8 cellular contexts compared by ENCODE assay signal in the genomic region with DNA sequence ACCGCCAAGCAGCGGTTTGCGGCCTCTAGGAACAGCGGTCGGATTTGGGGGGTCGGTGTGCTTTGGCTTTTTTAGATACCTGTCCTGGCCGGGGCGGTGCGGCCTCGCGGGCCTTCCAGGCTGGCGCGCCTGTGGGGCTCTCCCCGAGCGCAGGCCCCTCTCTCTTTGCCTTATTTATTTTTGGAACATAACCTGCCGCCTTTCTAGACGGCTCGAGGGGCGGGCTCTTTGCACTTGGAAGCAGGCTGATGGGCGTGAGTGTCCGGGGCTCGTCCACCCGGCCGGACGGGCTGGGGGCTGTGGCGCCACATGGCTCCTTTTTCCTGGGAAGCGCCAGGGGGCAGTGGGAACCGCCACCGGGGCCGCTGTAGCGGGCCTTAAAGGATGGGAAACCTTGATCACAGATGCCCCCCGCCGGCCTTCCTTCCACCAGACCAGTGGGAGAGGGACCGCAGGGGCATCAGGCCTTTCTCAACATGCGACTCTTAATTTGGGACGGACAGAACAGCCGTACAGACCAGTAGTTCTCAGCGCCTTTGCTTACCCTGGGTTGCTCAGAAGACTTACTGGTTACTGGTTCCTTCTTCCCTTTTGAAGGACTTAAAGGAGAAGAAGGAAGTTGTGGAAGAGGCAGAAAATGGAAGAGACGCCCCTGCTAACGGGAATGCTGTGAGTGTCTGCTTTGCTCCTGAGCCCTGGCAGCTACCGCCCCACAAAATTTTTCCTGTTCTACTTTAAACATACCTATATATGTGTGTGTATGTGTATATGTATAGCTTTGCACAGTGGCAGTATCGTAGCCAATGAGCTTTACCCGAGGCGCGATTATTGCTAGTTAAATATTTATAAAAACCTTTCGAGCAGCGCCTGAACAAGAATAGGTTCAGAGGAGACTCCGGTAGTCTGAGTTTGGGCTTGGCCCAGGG. TPM values are rescaled to one million over a fixed set of nuclear protein-coding genes. Genes with fewer than 3 reads are reported as not detected.
DNase-seq lines count a peak whose midpoint lies in the region; ATAC-seq and TF ChIP-seq lines count a peak whose summit lies in the region.

No MANE protein-coding gene starts in this region.

- TF ChIP-seq CTCF in WERI-Rb-1 (IDR thresholded peaks at IDR 0.05; ENCODE audit: low read depth, low read length) (no peak), nephron progenitor cell (IDR thresholded peaks at IDR 0.05) (no peak)

- peaks cover 3% of the 10 kb centered on the region for H3K9me3 Mint-ChIP-seq in nephron progenitor cell

- H3K4me1 ChIP-seq in esophagus (ENCODE audit: control insufficient read depth in 2 of 2, insufficient read depth in 2 of 2, low read length in 1 of 2) = peaks cover 12 to 14% of the 10 kb centered on the region in 2 donors

- peak overlapping the region; percentile 99 for H3K27ac Mint-ChIP-seq in nephron progenitor cell

- H3K36me3 Mint-ChIP-seq in nephron progenitor cell (ENCODE audit: low read depth) = peaks cover 24% of the 10 kb centered on the region

- H3K4me1 Mint-ChIP-seq in nephron progenitor cell = peaks cover 38% of the 10 kb centered on the region

- peak overlapping the region; percentile 98 for H3K4me3 ChIP-seq in WERI-Rb-1 (ENCODE audit: low read depth, low read length)
- H3K4me3 ChIP-seq in esophagus (ENCODE audit: low read depth in 1 of 2, low read length in 2 of 2) = peak overlapping the region; percentile 83 to 88

- H3K27ac ChIP-seq in WERI-Rb-1 (peak overlapping the region; percentile 54), esophagus (ENCODE audit: low read depth in 2 of 2, low read length in 1 of 2) (peak overlapping the region; percentile 91 to 93)

- H3K9me3 ChIP-seq in WERI-Rb-1 (ENCODE audit: severe bottlenecking) (peaks cover 2% of the 10 kb centered on the region), esophagus (ENCODE audit: control insufficient read depth in 2 of 2, insufficient read depth in 1 of 2, low read depth in 1 of 2, low read length in 1 of 2) (no peaks in the 10 kb centered on the region)

- 1 to 2% methylated on average over 48 of the region's 48 CpGs for WGBS in esophagus, 2 donors

- no peaks in the 10 kb centered on the region for H3K27me3 ChIP-seq in WERI-Rb-1 (ENCODE audit: insufficient read depth, low read depth, severe bottlenecking)
- no peaks in the 10 kb centered on the region for H3K27me3 ChIP-seq in esophagus (ENCODE audit: control insufficient read depth in 1 of 2, insufficient read depth in 2 of 2, low read length in 2 of 2)

- H3K4me3 Mint-ChIP-seq in nephron progenitor cell = peak overlapping the region; percentile 87

- H3K27me3 Mint-ChIP-seq in nephron progenitor cell (ENCODE audit: low read depth, poor library complexity) = peaks cover 2% of the 10 kb centered on the region

- ATAC-seq in HG02623 (IDR thresholded peaks at IDR 0.05; ENCODE audit: unreplicated experiment) = no peak

- peaks cover 66% of the 10 kb centered on the region for H3K36me3 ChIP-seq in WERI-Rb-1
- peaks cover 6 to 15% of the 10 kb centered on the region in 2 donors for H3K36me3 ChIP-seq in esophagus (ENCODE audit: control insufficient read depth in 2 of 2, insufficient read depth in 2 of 2, low read length in 1 of 2)

- DNase-seq in stimulated activated CD4-positive, alpha-beta T cell treated with anti-CD3 and anti-CD28 coated beads, Interleukin-4, amount 100 ng/mL, for 1 hour = peak; percentile 23
- no peak for DNase-seq in stimulated activated CD4-positive, alpha-beta T cell treated with anti-CD3 and anti-CD28 coated beads, Interleukin-1b, Interleukin-23, amount 100 ng/mL, for 48 hours
- DNase-seq in WERI-Rb-1 (no peak), nephron progenitor cell (peak; percentile 48), NCI-H1930 (lab: John Stamatoyannopoulos, UW) (no peak), NCI-H526 (lab: John Stamatoyannopoulos, UW) (no peak)

RNA-seq across cellular contexts. Expression of a gene that starts 2.7 kb away (rescaled TPM):
- polyA plus RNA-seq in esophagus = 1,000 to 10,000 TPM; 1,139 to 1,606 TPM

Comparison
In these comparisons a context has a peak if more than half of its experiments do, and no peak if none do; other contexts are left out.
1. DNase-seq: peak in stimulated activated CD4-positive, alpha-beta T cell treated with anti-CD3 and anti-CD28 coated beads, Interleukin-4, amount 100 ng/mL, for 1 hour (single experiment) and nephron progenitor cell (single experiment); none in stimulated activated CD4-positive, alpha-beta T cell treated with anti-CD3 and anti-CD28 coated beads, Interleukin-1b, Interleukin-23, amount 100 ng/mL, for 48 hours (single experiment), WERI-Rb-1 (single experiment), NCI-H1930 (0 of 2) and NCI-H526 (0 of 2).